Comparison of ENCODE assay signal across 19 cellular contexts in genomic region chr16:17403156-17403809, GRCh38.
DNase-seq lines count a peak whose midpoint lies in the region; ATAC-seq and TF ChIP-seq lines count a peak whose summit lies in the region.
"Had no signal": no experiment of that assay in that cellular context is flagged by ENCODE, and none has a peak within 500 bp of the region (broad histone marks: within the 10 kb centered on the region; RNA-seq: fewer than 3 reads in every experiment).

No MANE protein-coding gene starts in this region.

- no peak for TF ChIP-seq CTCF in CD4-positive, alpha-beta T cell (IDR thresholded peaks at IDR 0.05)
- TF ChIP-seq CTCF in H9 (conservative IDR thresholded peaks at IDR 0.05) (no peak), progenitor cell of endocrine pancreas (IDR thresholded peaks at IDR 0.05; ENCODE audit: unreplicated experiment) (no peak)

- H3K14ac ChIP-seq in H9 (ENCODE audit: insufficient read depth, low read length), result no peak overlapping the region; the same call in 1 of the 2 replicates

- H3K4me1 Mint-ChIP-seq in CD4-positive, alpha-beta T cell (ENCODE audit: low read depth), result peaks cover 31% of the 10 kb centered on the region
- H3K4me1 Mint-ChIP-seq in H9 (peaks cover 35 to 39% of the 10 kb centered on the region in 2 experiments), progenitor cell of endocrine pancreas (ENCODE audit: low read depth) (peaks cover 23% of the 10 kb centered on the region)
- peaks cover 37% of the 10 kb centered on the region for H3K4me1 Mint-ChIP-seq in dendritic cell treated with granulocyte-macrophage colony-stimulating factor and Interleukin-4, amounts not matched to agents 40 ng/mL and 50 ng/mL, for 4 days (ENCODE audit: low read depth)

- H3K9me3 Mint-ChIP-seq in CD4-positive, alpha-beta T cell, result no peaks in the 10 kb centered on the region
- H3K9me3 Mint-ChIP-seq in H9 (peaks cover 2 to 4% of the 10 kb centered on the region in 2 experiments; a peak in 3 of 5 replicates), progenitor cell of endocrine pancreas (ENCODE audit: low read depth) (peaks cover 9% of the 10 kb centered on the region)
- H3K9me3 Mint-ChIP-seq in dendritic cell treated with granulocyte-macrophage colony-stimulating factor and Interleukin-4, amounts not matched to agents 40 ng/mL and 50 ng/mL, for 4 days, result no peaks in the 10 kb centered on the region

- H3K9ac ChIP-seq in H9 (ENCODE audit: extremely low read depth, insufficient read length, low read length), result no peak overlapping the region

- H4K8ac ChIP-seq in H9 (replicated peaks; ENCODE audit: insufficient read length, low read depth, low read length), result no peak overlapping the region

- no peak overlapping the region for H2AFZ ChIP-seq in H9 (ENCODE audit: low read length)

- no peak overlapping the region for H4K91ac ChIP-seq in H9 (ENCODE audit: insufficient read length, low read depth, low read length)

- no peak overlapping the region for H2BK12ac ChIP-seq in H9 (ENCODE audit: insufficient read length, low read depth, low read length)

- no peak overlapping the region for H3K4me3 Mint-ChIP-seq in CD4-positive, alpha-beta T cell
- H3K4me3 Mint-ChIP-seq in H9 (no peak overlapping the region), progenitor cell of endocrine pancreas (ENCODE audit: low read depth) (no peak overlapping the region)
- no peak overlapping the region for H3K4me3 Mint-ChIP-seq in dendritic cell treated with granulocyte-macrophage colony-stimulating factor and Interleukin-4, amounts not matched to agents 40 ng/mL and 50 ng/mL, for 4 days
- H3K4me3 Mint-ChIP-seq: activated CD4-positive, alpha-beta memory T cell treated with anti-CD3 and anti-CD28 coated beads for 36 hours had no signal

- H3K4me2 ChIP-seq in H9 (ENCODE audit: insufficient read depth, insufficient read length, low read length), result no peak overlapping the region

- no peak overlapping the region for H2BK15ac ChIP-seq in H9 (ENCODE audit: low read depth, low read length)

- no peak overlapping the region for H3K23ac ChIP-seq in H9 (ENCODE audit: insufficient read length, low read depth, low read length)

- H4K20me1 ChIP-seq in H9 (ENCODE audit: control insufficient read depth, insufficient read depth, insufficient read length), result no peaks in the 10 kb centered on the region

- no peak overlapping the region for H2BK5ac ChIP-seq in H9 (ENCODE audit: insufficient read length, low read length)

- no peaks in the 10 kb centered on the region for H3K27me3 ChIP-seq in CD4-positive, alpha-beta T cell (ENCODE audit: control insufficient read depth, insufficient read depth, low read length)
- H3K27me3 ChIP-seq in H9 (ENCODE audit: insufficient read depth, low read length), result no peaks in the 10 kb centered on the region
- H3K27me3 ChIP-seq: breast epithelium, gastrocnemius medialis, suprapubic skin had no signal

- H3K56ac ChIP-seq in H9 (ENCODE audit: insufficient read length, low read depth, low read length), result no peak overlapping the region

- no CpG with 5 or more reads among the region's 10 CpGs for WGBS in H9 (ENCODE audit: extremely low coverage, insufficient read length, low lambda C conversion rate)

- no peak overlapping the region for H2BK120ac ChIP-seq in H9 (ENCODE audit: low read depth, low read length, poor library complexity, severe bottlenecking)

- no peak overlapping the region for H2BK20ac ChIP-seq in H9 (ENCODE audit: low read depth, low read length, poor library complexity, severe bottlenecking)

- no peak overlapping the region for H3K18ac ChIP-seq in H9 (ENCODE audit: insufficient read length, low read depth, low read length)

- H3K9me3 ChIP-seq in CD4-positive, alpha-beta T cell (ENCODE audit: control insufficient read depth, low read length), result no peaks in the 10 kb centered on the region
- no peaks in the 10 kb centered on the region for H3K9me3 ChIP-seq in H9 (ENCODE audit: control insufficient read depth, low read depth, low read length)
- H3K9me3 ChIP-seq: breast epithelium, gastrocnemius medialis, suprapubic skin had no signal

- ATAC-seq in CD4-positive, alpha-beta T cell (ENCODE audit: poor library complexity), result no peak
- ATAC-seq: gastrocnemius medialis, left colon had no signal

- H3K23me2 ChIP-seq in H9 (ENCODE audit: insufficient read length, low read depth, low read length, poor library complexity, severe bottlenecking), result no peaks in the 10 kb centered on the region

- no peaks in the 10 kb centered on the region for H3K79me2 ChIP-seq in H9 (ENCODE audit: insufficient read depth, low read length)

- CTCF ChIA-PET in CD4-positive, alpha-beta T cell (lab: Charles Lee), result no interaction called here

- H3K27ac Mint-ChIP-seq in CD4-positive, alpha-beta T cell, result peak overlapping the region; percentile 52
- peak overlapping the region in 2 of 3 experiments; percentile 40 to 69; a peak in 5 of 7 replicates for H3K27ac Mint-ChIP-seq in H9
- H3K27ac Mint-ChIP-seq in dendritic cell treated with granulocyte-macrophage colony-stimulating factor and Interleukin-4, amounts not matched to agents 40 ng/mL and 50 ng/mL, for 4 days, result peak overlapping the region; percentile 14
- peak overlapping the region; percentile 31 for H3K27ac Mint-ChIP-seq in progenitor cell of endocrine pancreas
- H3K27ac Mint-ChIP-seq: activated CD4-positive, alpha-beta memory T cell treated with anti-CD3 and anti-CD28 coated beads for 36 hours had no signal

- no peak overlapping the region for H3K27ac ChIP-seq in CD4-positive, alpha-beta T cell (ENCODE audit: low read depth, low read length)
- H3K27ac ChIP-seq in H9 (ENCODE audit: insufficient read length, low read depth, low read length), result no peak overlapping the region
- H3K27ac ChIP-seq: gastrocnemius medialis had no signal

- no peak for DNase-seq in CD4-positive, alpha-beta T cell
- DNase-seq in H9 (no peak), progenitor cell of endocrine pancreas (ENCODE audit: low spot score, unreplicated experiment) (no peak), AG08396 (ENCODE audit: low spot score) (no peak), NCI-H2107 (lab: John Stamatoyannopoulos, UW) (no peak)
- DNase-seq in stimulated activated CD4-positive, alpha-beta T cell treated with anti-CD3 and anti-CD28 coated beads, Interleukin-4, amount 100 ng/mL, for 24 hours, result no peak
- DNase-seq: activated CD4-positive, alpha-beta memory T cell treated with anti-CD3 and anti-CD28 coated beads for 36 hours; AML-193; Calu3; erythroblast; gastrocnemius medialis; GOT3; NCI-H1048; NCI-H1930; NCI-H446 had no signal

- H3K36me3 Mint-ChIP-seq in CD4-positive, alpha-beta T cell (ENCODE audit: low read depth), result peaks cover 5% of the 10 kb centered on the region
- H3K36me3 Mint-ChIP-seq in H9 (ENCODE audit: insufficient read depth in 1 of 3, low read depth in 3 of 3) (peaks cover 3 to 9% (median 4%) of the 10 kb centered on the region in 3 experiments; a peak in 5 of 7 replicates), progenitor cell of endocrine pancreas (ENCODE audit: insufficient read depth) (peaks cover 1% of the 10 kb centered on the region)
- peaks cover 7% of the 10 kb centered on the region for H3K36me3 Mint-ChIP-seq in dendritic cell treated with granulocyte-macrophage colony-stimulating factor and Interleukin-4, amounts not matched to agents 40 ng/mL and 50 ng/mL, for 4 days (ENCODE audit: low read depth)

- intact Hi-C loops in CD4-positive, alpha-beta T cell (cut with DNase I, micrococcal nuclease), result no loop called here
- intact Hi-C loops in dendritic cell treated with granulocyte-macrophage colony-stimulating factor and Interleukin-4, amounts not matched to agents 40 ng/mL and 50 ng/mL, for 4 days (cut with micrococcal nuclease), result no loop called here

- no peaks in the 10 kb centered on the region for H3K27me3 Mint-ChIP-seq in CD4-positive, alpha-beta T cell
- H3K27me3 Mint-ChIP-seq in H9 (ENCODE audit: low read depth) (no peaks in the 10 kb centered on the region), progenitor cell of endocrine pancreas (no peaks in the 10 kb centered on the region)
- no peaks in the 10 kb centered on the region for H3K27me3 Mint-ChIP-seq in dendritic cell treated with granulocyte-macrophage colony-stimulating factor and Interleukin-4, amounts not matched to agents 40 ng/mL and 50 ng/mL, for 4 days
- H3K27me3 Mint-ChIP-seq: activated CD4-positive, alpha-beta memory T cell treated with anti-CD3 and anti-CD28 coated beads for 36 hours had no signal

- no peak overlapping the region for H3T11ph ChIP-seq in H9 (ENCODE audit: low read length)

- H3K4me1 ChIP-seq in H9 (ENCODE audit: insufficient read depth, low read length), result no peaks in the 10 kb centered on the region; the same call in 1 of the 2 replicates

- H2AK5ac ChIP-seq in H9 (ENCODE audit: insufficient read length, low read length), result no peak overlapping the region

- no peaks in the 10 kb centered on the region for H3K79me1 ChIP-seq in H9 (ENCODE audit: insufficient read depth, low read depth, low read length, poor library complexity, severe bottlenecking)

- H4K5ac ChIP-seq in H9 (ENCODE audit: insufficient read length, low read depth, low read length), result no peak overlapping the region

- POLR2A ChIA-PET in CD4-positive, alpha-beta T cell (lab: Charles Lee), result no interaction called here

- H3K4ac ChIP-seq in H9 (ENCODE audit: low read depth, low read length), result no peak overlapping the region
